7 cellular contexts compared by ENCODE assay signal in the genomic region with DNA sequence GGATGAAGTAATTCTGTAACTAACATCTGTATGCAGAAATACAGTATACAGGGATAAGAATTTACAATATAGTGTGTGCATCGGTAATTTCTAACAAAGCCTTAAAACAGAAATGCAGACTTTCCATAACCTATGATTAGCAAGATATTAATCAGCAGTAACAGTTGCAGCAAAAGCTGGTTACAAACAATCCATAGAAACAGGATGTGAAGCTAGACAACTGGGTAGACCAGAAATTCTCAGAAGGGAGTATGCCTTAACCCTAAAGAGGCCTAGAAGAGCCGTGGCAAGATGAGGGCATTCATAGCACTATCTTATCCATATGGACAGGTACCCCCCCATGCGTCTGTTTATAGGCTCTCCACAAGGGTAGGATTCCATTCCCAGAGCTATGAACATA. TPM values are rescaled to one million over a fixed set of nuclear protein-coding genes. Genes with fewer than 3 reads are reported as not detected.
"Had no signal": no experiment of that assay in that cellular context is flagged by ENCODE, and none has a peak within 500 bp of the region (broad histone marks: within the 10 kb centered on the region; RNA-seq: fewer than 3 reads in every experiment).

No MANE protein-coding gene starts in this region.

RNA-seq across cellular contexts. Expression of gene ANKRD30B, which starts 48.9 kb away (rescaled TPM):
- total RNA-seq: OCI-LY7, PC-9, Right ventricle myocardium inferior, Right ventricle myocardium superior, SJCRH30, SJSA1 had no signal
- polyA plus RNA-seq: SK-N-SH had no signal
